Comparison of ENCODE assay signal across 10 cellular contexts in the genomic region with DNA sequence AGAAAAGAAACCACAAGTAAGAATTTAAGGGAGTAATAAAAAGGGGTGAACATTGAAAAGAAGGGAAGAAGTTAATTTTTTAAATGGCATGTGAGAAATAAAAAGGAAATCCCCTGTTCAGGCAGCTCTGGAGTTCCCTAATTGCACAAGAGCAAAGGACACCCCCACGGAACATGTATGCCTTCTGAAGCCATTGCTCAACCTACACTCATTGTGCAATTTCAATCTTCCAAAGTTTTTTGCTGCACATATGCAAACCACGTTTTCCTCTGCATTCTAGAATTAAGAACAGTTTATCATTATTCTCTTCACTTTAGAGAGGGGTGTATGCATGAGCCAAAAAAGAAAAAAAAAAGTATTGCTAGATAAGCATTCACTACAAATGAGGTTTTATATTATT.
A peak's percentile ranks its signal among the peaks of the same experiment; 100 is the strongest.
DNase-seq lines count a peak whose midpoint lies in the region; ATAC-seq, FAIRE-seq and TF ChIP-seq lines count a peak whose summit lies in the region.
"Had no signal": no experiment of that assay in that cellular context is flagged by ENCODE, and none has a peak within 500 bp of the region (broad histone marks: within the 10 kb centered on the region; RNA-seq: fewer than 3 reads in every experiment).

No MANE protein-coding gene starts in this region.

- H3K4me1 Mint-ChIP-seq in activated T-cell treated with anti-CD3 and anti-CD28 coated beads, Interleukin-2, amount 50 U/mL, for 24 hours (ENCODE audit: low read depth) = peaks cover 28% of the 10 kb centered on the region

- H3K4me3 ChIP-seq in RWPE2 (ENCODE audit: severe bottlenecking) (no peak overlapping the region), fibroblast of villous mesenchyme (ENCODE audit: low read depth, low read length) (no peak overlapping the region), pancreas (no peak overlapping the region)

- intact Hi-C loops in pancreas (cut with DNase I) = no loop called here

- no peaks in the 10 kb centered on the region for H3K27me3 Mint-ChIP-seq in activated T-cell treated with anti-CD3 and anti-CD28 coated beads, Interleukin-2, amount 50 U/mL, for 24 hours

- WGBS in pancreas, 2 donors = 70 to 72% methylated on average over 2 of the region's 2 CpGs

- no peak for FAIRE-seq in pancreas (lab: Jason Lieb, UNC)

- TF ChIP-seq CTCF in RWPE2 (IDR thresholded peaks at IDR 0.05; ENCODE audit: poor library complexity, severe bottlenecking) (no peak), fibroblast of villous mesenchyme (IDR thresholded peaks at IDR 0.05; ENCODE audit: insufficient read depth, low read depth, low read length) (no peak), pancreas (IDR thresholded peaks at IDR 0.05) (no peak)

- no peaks in the 10 kb centered on the region for H3K27me3 ChIP-seq in RWPE2 (ENCODE audit: insufficient read depth, poor library complexity, severe bottlenecking)
- no peaks in the 10 kb centered on the region for H3K27me3 ChIP-seq in pancreas

- H3K4me3 Mint-ChIP-seq in activated T-cell treated with anti-CD3 and anti-CD28 coated beads, Interleukin-2, amount 50 U/mL, for 24 hours = no peak overlapping the region

- no peaks in the 10 kb centered on the region for H3K9me3 ChIP-seq in RWPE2 (ENCODE audit: severe bottlenecking)
- H3K9me3 ChIP-seq in pancreas = no peaks in the 10 kb centered on the region

- H3K36me3 Mint-ChIP-seq in activated T-cell treated with anti-CD3 and anti-CD28 coated beads, Interleukin-2, amount 50 U/mL, for 24 hours (ENCODE audit: low read depth) = peaks cover 65% of the 10 kb centered on the region

- no peak overlapping the region for H3K27ac ChIP-seq in RWPE2 (ENCODE audit: poor library complexity, severe bottlenecking)
- no peak overlapping the region for H3K27ac ChIP-seq in pancreas

- peaks cover 7% of the 10 kb centered on the region for H3K4me1 ChIP-seq in RWPE2 (ENCODE audit: insufficient read depth, poor library complexity, severe bottlenecking)
- no peaks in the 10 kb centered on the region for H3K4me1 ChIP-seq in pancreas

- ATAC-seq in RWPE2 (ENCODE audit: low read depth) (peak; percentile 61; the same call in 2 of the 3 replicates), pancreas (peak in 3 of 4 donors; percentile 30 to 83 (median 81)), HG03354 (IDR thresholded peaks at IDR 0.05; ENCODE audit: poor library complexity, severe bottlenecking, unreplicated experiment) (no peak), GM18909 (IDR thresholded peaks at IDR 0.05; ENCODE audit: poor library complexity, unreplicated experiment) (no peak), GM18505 (IDR thresholded peaks at IDR 0.05; ENCODE audit: unreplicated experiment) (no peak)

- DNase-seq in ELR (ENCODE audit: low read depth) (peak; percentile 67), RWPE2 (ENCODE audit: low spot score) (no peak), fibroblast of villous mesenchyme (ENCODE audit: low read depth) (peak; percentile 99), pancreas (no peak)
- no peak for DNase-seq in activated T-cell treated with anti-CD3 and anti-CD28 coated beads, Interleukin-2, amount 50 U/mL, for 24 hours
- DNase-seq: DND-41, NCI-H82 had no signal

- no peaks in the 10 kb centered on the region; the same call in 1 of the 2 replicates for H3K36me3 ChIP-seq in RWPE2 (ENCODE audit: low read depth)
- no peaks in the 10 kb centered on the region for H3K36me3 ChIP-seq in pancreas

- H3K27ac Mint-ChIP-seq in activated T-cell treated with anti-CD3 and anti-CD28 coated beads, Interleukin-2, amount 50 U/mL, for 24 hours = no peak overlapping the region

- no peak for TF ChIP-seq POLR2A in GM18505 (IDR thresholded peaks at IDR 0.05; ENCODE audit: borderline replicate concordance, extremely low read depth, insufficient read depth, insufficient read length)

- no peaks in the 10 kb centered on the region for H3K9me3 Mint-ChIP-seq in activated T-cell treated with anti-CD3 and anti-CD28 coated beads, Interleukin-2, amount 50 U/mL, for 24 hours

Comparison
In these comparisons a context has a peak if more than half of its experiments do, and no peak if none do; other contexts are left out.
1. DNase-seq: peak in ELR (single experiment) and fibroblast of villous mesenchyme (single experiment); none in RWPE2 (single experiment), pancreas (0 of 6) and activated T-cell treated with anti-CD3 and anti-CD28 coated beads, Interleukin-2, amount 50 U/mL, for 24 hours (single experiment).
2. ATAC-seq: peak in RWPE2 (single experiment) and pancreas (3 of 4); none in HG03354 (single experiment), GM18909 (single experiment) and GM18505 (single experiment).